In the genomic region with DNA sequence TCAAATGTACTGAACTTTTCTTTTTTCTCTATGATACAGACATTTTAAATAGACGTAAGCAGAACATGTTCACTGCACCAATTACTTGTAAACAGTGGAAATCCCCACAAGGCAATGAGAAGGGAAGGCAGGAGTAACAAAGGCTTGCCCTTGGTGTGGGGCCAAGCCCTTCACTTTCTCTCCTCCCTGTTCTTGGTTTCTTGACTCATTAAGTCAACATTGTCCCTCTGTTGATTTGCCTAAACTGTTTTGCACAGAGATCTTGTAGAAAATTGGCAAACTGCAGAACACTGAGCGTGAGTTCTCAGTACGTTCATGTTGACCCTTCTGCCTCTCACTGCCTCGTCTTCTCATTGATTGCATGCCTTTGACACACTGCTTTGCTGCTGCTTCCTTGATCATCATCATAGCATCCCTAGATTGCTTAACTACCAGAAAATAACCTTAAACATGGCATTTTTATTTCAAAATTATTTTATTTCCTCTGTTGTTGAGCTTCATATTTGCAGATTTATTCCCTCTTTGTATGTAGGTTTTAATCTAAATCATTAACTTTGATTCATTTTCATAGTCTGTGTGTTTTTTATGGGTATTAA, we compare ENCODE assay signal across 8 cellular contexts.
DNase-seq lines count a peak whose midpoint lies in the region; ATAC-seq and TF ChIP-seq lines count a peak whose summit lies in the region.

No MANE protein-coding gene starts in this region.

- 65% methylated on average over 4 of the region's 4 CpGs for WGBS in mammary epithelial cell (ENCODE audit: low coverage, missing lambda C conversion rate)

- H3K27ac ChIP-seq in mammary epithelial cell (ENCODE audit: insufficient read depth, low read depth, low read length) = no peak overlapping the region

- dilution Hi-C loops in mammary epithelial cell (cut with HindIII; ENCODE audit: low sequenced_read_pairs) = no loop called here

- no peaks in the 10 kb centered on the region for H4K20me1 ChIP-seq in mammary epithelial cell (ENCODE audit: insufficient read depth, low read length)

- no peak overlapping the region for H3K4me3 ChIP-seq in mammary epithelial cell (replicated peaks in 1 of 3; ENCODE audit: insufficient read depth in 1 of 3, low read depth in 2 of 3, low read length in 3 of 3)

- H3K4me2 ChIP-seq in mammary epithelial cell (ENCODE audit: insufficient read depth, low read depth, low read length) = no peak overlapping the region

- peaks cover 5% of the 10 kb centered on the region for H3K36me3 Mint-ChIP-seq in activated CD8-positive, alpha-beta T cell treated with anti-CD3 and anti-CD28 coated beads for 36 hours (ENCODE audit: low read depth)
- no peaks in the 10 kb centered on the region for H3K36me3 Mint-ChIP-seq in activated CD8-positive, alpha-beta T cell treated with anti-CD3 and anti-CD28 coated beads, Interleukin-2, amount 10 ng/mL, durations not matched to agents 7 days and 5 days (ENCODE audit: low read depth)

- no peaks in the 10 kb centered on the region for H3K27me3 ChIP-seq in mammary epithelial cell (ENCODE audit: insufficient read depth, low read length)

- intact Hi-C loops in activated CD8-positive, alpha-beta T cell treated with anti-CD3 and anti-CD28 coated beads for 36 hours (cut with micrococcal nuclease) = no loop called here
- intact Hi-C loops in mammary epithelial cell (cut with micrococcal nuclease) = no loop called here

- DNase-seq in activated CD8-positive, alpha-beta T cell treated with anti-CD3 and anti-CD28 coated beads for 36 hours = no peak
- no peak for DNase-seq in activated CD8-positive, alpha-beta T cell treated with anti-CD3 and anti-CD28 coated beads, Interleukin-2, amount 10 ng/mL, durations not matched to agents 7 days and 5 days
- peak; percentile 87 for DNase-seq in mammary epithelial cell
- peak; percentile 47 for DNase-seq in myocyte (ENCODE audit: low read depth)
- DNase-seq in hippocampal formation (lab: John Stamatoyannopoulos, UW) = no peak
- DNase-seq in epidermal melanocyte (ENCODE audit: insufficient read length, low spot score) = no peak

- H3K4me3 Mint-ChIP-seq in activated CD8-positive, alpha-beta T cell treated with anti-CD3 and anti-CD28 coated beads for 36 hours = no peak overlapping the region
- no peak overlapping the region for H3K4me3 Mint-ChIP-seq in activated CD8-positive, alpha-beta T cell treated with anti-CD3 and anti-CD28 coated beads, Interleukin-2, amount 10 ng/mL, durations not matched to agents 7 days and 5 days

- no TSS peak for BruUV-seq in mammary epithelial cell (replicated peaks; lab: Mats Ljungman, UMichigan)

- no peak for TF ChIP-seq CTCF in activated CD8-positive, alpha-beta T cell treated with anti-CD3 and anti-CD28 coated beads for 36 hours (IDR thresholded peaks at IDR 0.05)
- TF ChIP-seq CTCF in mammary epithelial cell (conservative IDR thresholded peaks at IDR 0.05 in 1 of 2, IDR thresholded peaks at IDR 0.05 in 1 of 2; ENCODE audit: extremely low read depth in 1 of 2, insufficient read depth in 1 of 2, low read depth in 1 of 2, low read length in 2 of 2) = no peak

- no peaks in the 10 kb centered on the region for H3K79me2 ChIP-seq in mammary epithelial cell (ENCODE audit: insufficient read depth, low read length)

- no peak overlapping the region for H3K9ac ChIP-seq in mammary epithelial cell (ENCODE audit: insufficient read depth, low read length)

- no peaks in the 10 kb centered on the region for H3K27me3 Mint-ChIP-seq in activated CD8-positive, alpha-beta T cell treated with anti-CD3 and anti-CD28 coated beads for 36 hours
- H3K27me3 Mint-ChIP-seq in activated CD8-positive, alpha-beta T cell treated with anti-CD3 and anti-CD28 coated beads, Interleukin-2, amount 10 ng/mL, durations not matched to agents 7 days and 5 days (ENCODE audit: low read depth) = no peaks in the 10 kb centered on the region

- no peaks in the 10 kb centered on the region for H3K9me3 Mint-ChIP-seq in activated CD8-positive, alpha-beta T cell treated with anti-CD3 and anti-CD28 coated beads for 36 hours
- H3K9me3 Mint-ChIP-seq in activated CD8-positive, alpha-beta T cell treated with anti-CD3 and anti-CD28 coated beads, Interleukin-2, amount 10 ng/mL, durations not matched to agents 7 days and 5 days (ENCODE audit: insufficient read depth) = no peaks in the 10 kb centered on the region

- CTCF ChIA-PET in activated CD8-positive, alpha-beta T cell treated with anti-CD3 and anti-CD28 coated beads for 36 hours (lab: Charles Lee) = no interaction called here
- CTCF ChIA-PET in activated CD8-positive, alpha-beta T cell treated with anti-CD3 and anti-CD28 coated beads, Interleukin-2, amount 10 ng/mL, durations not matched to agents 7 days and 5 days (lab: Charles Lee) = interaction anchor here (2.0 kb wide), 1 partner anchor 12 kb away, joined by 6 read pairs; no protein-coding TSS in a partner anchor
- CTCF ChIA-PET in mammary epithelial cell (lab: Charles Lee; ENCODE audit: low non-redundant PET) = no interaction called here

- peaks cover 4% of the 10 kb centered on the region for H3K4me1 ChIP-seq in mammary epithelial cell (ENCODE audit: insufficient read depth, low read length)

- no peak overlapping the region for H2AFZ ChIP-seq in mammary epithelial cell (ENCODE audit: low read depth, low read length)

- no peaks in the 10 kb centered on the region for H3K36me3 ChIP-seq in mammary epithelial cell (ENCODE audit: insufficient read depth, low read length)

- H3K9me3 ChIP-seq in mammary epithelial cell (replicated peaks; ENCODE audit: insufficient read depth, low read length) = no peaks in the 10 kb centered on the region

- in situ Hi-C loops in mammary epithelial cell (cut with MboI; ENCODE audit: low sequenced_read_pairs in 2 of 2) = no loop called here

- peaks cover 19% of the 10 kb centered on the region for H3K4me1 Mint-ChIP-seq in activated CD8-positive, alpha-beta T cell treated with anti-CD3 and anti-CD28 coated beads for 36 hours (ENCODE audit: low read depth)
- peaks cover 5% of the 10 kb centered on the region for H3K4me1 Mint-ChIP-seq in activated CD8-positive, alpha-beta T cell treated with anti-CD3 and anti-CD28 coated beads, Interleukin-2, amount 10 ng/mL, durations not matched to agents 7 days and 5 days (ENCODE audit: low read depth)

- POLR2A ChIA-PET in activated CD8-positive, alpha-beta T cell treated with anti-CD3 and anti-CD28 coated beads for 36 hours (lab: Charles Lee) = no interaction called here
- POLR2A ChIA-PET in activated CD8-positive, alpha-beta T cell treated with anti-CD3 and anti-CD28 coated beads, Interleukin-2, amount 10 ng/mL, durations not matched to agents 7 days and 5 days (lab: Charles Lee) = interaction anchor here (0.9 kb wide), 1 partner anchor 120 kb away, joined by 3 read pairs; no protein-coding TSS in a partner anchor

- no peak overlapping the region for H3K27ac Mint-ChIP-seq in activated CD8-positive, alpha-beta T cell treated with anti-CD3 and anti-CD28 coated beads for 36 hours
- H3K27ac Mint-ChIP-seq in activated CD8-positive, alpha-beta T cell treated with anti-CD3 and anti-CD28 coated beads, Interleukin-2, amount 10 ng/mL, durations not matched to agents 7 days and 5 days = no peak overlapping the region

- ATAC-seq in activated CD8-positive, alpha-beta T cell treated with anti-CD3 and anti-CD28 coated beads for 36 hours = peak; percentile 39
- no peak for ATAC-seq in activated CD8-positive, alpha-beta T cell treated with anti-CD3 and anti-CD28 coated beads, Interleukin-2, amount 10 ng/mL, durations not matched to agents 7 days and 5 days
- ATAC-seq in HG03469 (IDR thresholded peaks at IDR 0.05; ENCODE audit: unreplicated experiment) (peak; percentile 67), GM21529 (IDR thresholded peaks at IDR 0.05; ENCODE audit: unreplicated experiment) (no peak)

Comparison
In these comparisons a context has a peak if more than half of its experiments do, and no peak if none do; other contexts are left out.
1. ATAC-seq: peak in activated CD8-positive, alpha-beta T cell treated with anti-CD3 and anti-CD28 coated beads for 36 hours (single experiment) and HG03469 (single experiment); none in activated CD8-positive, alpha-beta T cell treated with anti-CD3 and anti-CD28 coated beads, Interleukin-2, amount 10 ng/mL, durations not matched to agents 7 days and 5 days (single experiment) and GM21529 (single experiment).
2. DNase-seq: peak in mammary epithelial cell (single experiment) and myocyte (single experiment); none in activated CD8-positive, alpha-beta T cell treated with anti-CD3 and anti-CD28 coated beads for 36 hours (single experiment), activated CD8-positive, alpha-beta T cell treated with anti-CD3 and anti-CD28 coated beads, Interleukin-2, amount 10 ng/mL, durations not matched to agents 7 days and 5 days (single experiment), hippocampal formation (0 of 2) and epidermal melanocyte (single experiment).